In the genomic region with DNA sequence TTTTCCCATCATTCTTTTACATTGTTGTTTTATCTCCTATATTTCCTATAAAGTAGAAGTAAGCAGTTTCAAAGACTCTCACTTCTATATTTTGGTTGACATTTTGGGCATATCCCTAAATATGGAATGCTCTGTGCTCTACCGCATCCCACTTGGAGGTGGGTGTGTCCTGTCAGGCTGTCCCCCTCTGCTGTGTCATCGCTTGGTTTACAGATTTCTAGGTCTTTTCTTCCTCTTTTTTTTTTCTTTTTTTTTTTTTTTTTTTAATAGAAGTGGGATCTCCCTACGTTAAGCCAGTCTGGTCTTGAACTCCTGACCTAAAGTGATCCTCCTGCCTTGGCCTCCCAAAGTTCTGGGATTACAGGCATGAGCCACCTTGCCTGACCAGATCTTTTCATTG, we compare ENCODE assay signal across 1 cellular context.
TF ChIP-seq lines count a peak whose summit lies in the region.

No MANE protein-coding gene starts in this region.

TF ChIP-seq in HepG2, 621 proteins besides CTCF, POLR2A, EP300 and RAD21:
- TF ChIP-seq ZNF777 (CRISPR knock-in tag; IDR thresholded peaks at IDR 0.05), result no peak
